ENCODE assay signal across 8 cellular contexts in genomic region chr14:50225067-50225973, GRCh38. TPM values are rescaled to one million over a fixed set of nuclear protein-coding genes. Genes with fewer than 3 reads are reported as not detected.
DNase-seq lines count a peak whose midpoint lies in the region; ATAC-seq and TF ChIP-seq lines count a peak whose summit lies in the region.

No MANE protein-coding gene starts in this region.

- H3K9ac ChIP-seq in Loucy (ENCODE audit: low read depth, low read length, poor library complexity, severe bottlenecking), result no peak overlapping the region

- H3K9me3 ChIP-seq in Loucy (ENCODE audit: insufficient read depth, low read depth, low read length), result no peaks in the 10 kb centered on the region

- no peaks in the 10 kb centered on the region for H3K27me3 ChIP-seq in Loucy (ENCODE audit: insufficient read depth, low read length, poor library complexity, severe bottlenecking)

- no peaks in the 10 kb centered on the region for H3K9me3 Mint-ChIP-seq in natural killer cell

- no peaks in the 10 kb centered on the region for H3K27me3 Mint-ChIP-seq in natural killer cell (ENCODE audit: low read depth in 2 of 2)

- H3F3A ChIP-seq in Loucy (ENCODE audit: low read depth), result no peaks in the 10 kb centered on the region

- intact Hi-C loops in natural killer cell (cut with micrococcal nuclease), result loop anchor here (10.0 kb wide), 1 partner anchor 591 kb away; the partner anchor contains the start of gene DNAAF2

- no peaks in the 10 kb centered on the region for H3K36me3 Mint-ChIP-seq in natural killer cell

- peak overlapping the region; percentile 50 for H3K4me3 Mint-ChIP-seq in natural killer cell

- H3K79me2 ChIP-seq in Loucy (ENCODE audit: insufficient read depth, low read length), result peaks cover 96% of the 10 kb centered on the region

- no peak overlapping the region for H3K4me3 ChIP-seq in AG09309 (ENCODE audit: control insufficient read depth, low read depth, low read length)
- H3K4me3 ChIP-seq in Loucy (ENCODE audit: low read length, poor library complexity, severe bottlenecking), result peak overlapping the region; percentile 75
- H3K4me3 ChIP-seq in epithelial cell of proximal tubule (ENCODE audit: low read depth, low read length), result peak overlapping the region; percentile 28

- H4K20me1 ChIP-seq in Loucy (ENCODE audit: insufficient read depth, low read length, poor library complexity, severe bottlenecking), result peaks cover 40% of the 10 kb centered on the region

- H3K4me1 ChIP-seq in Loucy (ENCODE audit: insufficient read depth, low read length, poor library complexity, severe bottlenecking), result peaks cover 50% of the 10 kb centered on the region

- peak overlapping the region; percentile 62 for H3K4me2 ChIP-seq in Loucy (ENCODE audit: low read depth, low read length, poor library complexity, severe bottlenecking)

- no peak for ATAC-seq in natural killer cell

- H3K4me1 Mint-ChIP-seq in natural killer cell, result peaks cover 63% of the 10 kb centered on the region in 2 donors

- H3K27ac Mint-ChIP-seq in natural killer cell, result peak overlapping the region; percentile 74 to 75

- H3K9me2 ChIP-seq in Loucy (replicated peaks; ENCODE audit: low read depth, low read length), result no peaks in the 10 kb centered on the region

- no peak for TF ChIP-seq CTCF in AG09309 (IDR thresholded peaks at IDR 0.05; ENCODE audit: control insufficient read depth, insufficient read depth, low read depth, low read length, missing control alignments)
- no peak for TF ChIP-seq CTCF in Loucy (conservative IDR thresholded peaks at IDR 0.05; ENCODE audit: low read length)
- TF ChIP-seq CTCF in epithelial cell of proximal tubule (conservative IDR thresholded peaks at IDR 0.05; ENCODE audit: low read depth, low read length), result no peak
- no peak for TF ChIP-seq CTCF in natural killer cell (IDR thresholded peaks at IDR 0.05)

- peaks cover 3% of the 10 kb centered on the region; the same call in 1 of the 2 replicates for H3K36me3 ChIP-seq in Loucy (ENCODE audit: insufficient read depth, low read length)

- no peak overlapping the region for H2AFZ ChIP-seq in Loucy (ENCODE audit: low read length)

- peak; percentile 42 for DNase-seq in AG09309 (ENCODE audit: low read depth)
- peak; percentile 76 for DNase-seq in epithelial cell of proximal tubule (ENCODE audit: low read depth)
- no peak for DNase-seq in natural killer cell
- DNase-seq in NCI-H2227 treated with DMSO at 0.1 percent for 48 hours (lab: John Stamatoyannopoulos, UW), result no peak
- DNase-seq in stimulated activated CD4-positive, alpha-beta T cell treated with anti-CD3 and anti-CD28 coated beads, Interleukin-2, amount 100 ng/mL, for 48 hours, result no peak
- DNase-seq in AML-193 (lab: John Stamatoyannopoulos, UW), result no peak
- DNase-seq in stimulated activated CD4-positive, alpha-beta T cell treated with anti-CD3 and anti-CD28 coated beads, Interleukin-1b, Interleukin-23, amount 100 ng/mL, for 48 hours, result no peak

RNA-seq across cellular contexts. Expression of gene SOS2, which starts 6.1 kb away (rescaled TPM):
- total RNA-seq in epithelial cell of proximal tubule (10.1 and 13.5 TPM in 2 replicates), natural killer cell (10 to 100 TPM; 64.7 to 82.2 (median 69.5) TPM)

Comparison
In these comparisons a context has a peak if more than half of its experiments do, and no peak if none do; other contexts are left out.
1. DNase-seq: peak in AG09309 (single experiment) and epithelial cell of proximal tubule (single experiment); none in natural killer cell (single experiment), NCI-H2227 treated with DMSO at 0.1 percent for 48 hours (single experiment), stimulated activated CD4-positive, alpha-beta T cell treated with anti-CD3 and anti-CD28 coated beads, Interleukin-2, amount 100 ng/mL, for 48 hours (0 of 2), AML-193 (0 of 2) and stimulated activated CD4-positive, alpha-beta T cell treated with anti-CD3 and anti-CD28 coated beads, Interleukin-1b, Interleukin-23, amount 100 ng/mL, for 48 hours (single experiment).